ENCODE assay signal across 1 cellular context in the genomic region with DNA sequence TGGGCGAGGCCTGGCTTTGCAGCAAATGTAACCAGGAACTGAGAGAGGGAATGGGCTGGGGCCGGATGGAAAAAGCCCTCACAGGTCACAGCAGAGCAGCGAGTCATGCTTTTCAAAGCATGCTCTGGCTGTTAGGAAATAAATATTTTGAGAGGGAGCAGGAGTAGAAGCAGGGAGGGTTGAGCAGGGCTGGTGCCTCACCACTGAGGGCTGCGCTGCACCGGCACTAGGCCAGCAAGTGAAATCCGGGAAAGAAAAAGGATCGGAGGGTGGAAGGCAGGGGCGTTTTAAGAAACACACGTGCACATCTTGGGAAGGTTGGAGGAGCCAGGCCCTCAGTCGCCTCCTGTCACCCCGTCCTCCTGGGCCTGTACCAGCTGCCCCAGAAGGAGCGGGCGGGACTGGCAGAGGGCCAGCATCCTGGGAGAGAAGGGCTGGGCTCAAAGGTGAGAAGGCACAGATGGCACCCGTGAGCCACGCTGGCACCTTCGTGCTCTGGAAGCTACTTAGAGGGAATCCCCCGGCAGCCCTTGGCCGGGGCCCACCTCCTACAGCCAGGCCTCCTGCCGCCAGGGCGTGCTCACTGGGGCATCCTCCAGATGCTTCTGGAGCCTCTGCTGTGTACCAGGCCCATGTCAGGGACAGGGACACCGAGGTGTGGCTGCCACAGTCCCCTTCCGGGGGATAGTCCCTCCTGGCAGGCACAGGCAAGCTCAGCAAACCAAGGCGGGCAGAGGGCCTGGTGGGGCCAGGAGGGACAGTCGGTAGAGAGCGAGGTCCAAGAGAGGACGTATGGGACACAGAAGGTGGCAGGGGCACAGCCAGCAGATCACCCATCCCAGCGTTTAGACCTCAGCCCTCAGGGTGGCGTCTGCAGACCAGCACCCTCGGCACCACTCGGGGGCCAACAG.
TF ChIP-seq lines count a peak whose summit lies in the region.

No MANE protein-coding gene starts in this region.

TF ChIP-seq in WTC11, 78 proteins besides CTCF, POLR2A, EP300 and RAD21 (continued from another document):
- TF ChIP-seq, protein P1, sequence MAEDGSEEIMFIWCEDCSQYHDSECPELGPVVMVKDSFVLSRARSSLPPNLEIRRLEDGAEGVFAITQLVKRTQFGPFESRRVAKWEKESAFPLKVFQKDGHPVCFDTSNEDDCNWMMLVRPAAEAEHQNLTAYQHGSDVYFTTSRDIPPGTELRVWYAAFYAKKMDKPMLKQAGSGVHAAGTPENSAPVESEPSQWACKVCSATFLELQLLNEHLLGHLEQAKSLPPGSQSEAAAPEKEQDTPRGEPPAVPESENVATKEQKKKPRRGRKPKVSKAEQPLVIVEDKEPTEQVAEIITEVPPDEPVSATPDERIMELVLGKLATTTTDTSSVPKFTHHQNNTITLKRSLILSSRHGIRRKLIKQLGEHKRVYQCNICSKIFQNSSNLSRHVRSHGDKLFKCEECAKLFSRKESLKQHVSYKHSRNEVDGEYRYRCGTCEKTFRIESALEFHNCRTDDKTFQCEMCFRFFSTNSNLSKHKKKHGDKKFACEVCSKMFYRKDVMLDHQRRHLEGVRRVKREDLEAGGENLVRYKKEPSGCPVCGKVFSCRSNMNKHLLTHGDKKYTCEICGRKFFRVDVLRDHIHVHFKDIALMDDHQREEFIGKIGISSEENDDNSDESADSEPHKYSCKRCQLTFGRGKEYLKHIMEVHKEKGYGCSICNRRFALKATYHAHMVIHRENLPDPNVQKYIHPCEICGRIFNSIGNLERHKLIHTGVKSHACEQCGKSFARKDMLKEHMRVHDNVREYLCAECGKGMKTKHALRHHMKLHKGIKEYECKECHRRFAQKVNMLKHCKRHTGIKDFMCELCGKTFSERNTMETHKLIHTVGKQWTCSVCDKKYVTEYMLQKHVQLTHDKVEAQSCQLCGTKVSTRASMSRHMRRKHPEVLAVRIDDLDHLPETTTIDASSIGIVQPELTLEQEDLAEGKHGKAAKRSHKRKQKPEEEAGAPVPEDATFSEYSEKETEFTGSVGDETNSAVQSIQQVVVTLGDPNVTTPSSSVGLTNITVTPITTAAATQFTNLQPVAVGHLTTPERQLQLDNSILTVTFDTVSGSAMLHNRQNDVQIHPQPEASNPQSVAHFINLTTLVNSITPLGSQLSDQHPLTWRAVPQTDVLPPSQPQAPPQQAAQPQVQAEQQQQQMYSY (CRISPR knock-in tag; IDR thresholded peaks at IDR 0.05), result no peak
- TF ChIP-seq EMX1 (CRISPR knock-in tag; IDR thresholded peaks at IDR 0.05) (no peak), CREM (CRISPR knock-in tag; IDR thresholded peaks at IDR 0.05) (no peak)
